Comparison of ENCODE assay signal across 22 cellular contexts in genomic region chr14:52117433-52117832, GRCh38. TPM values are rescaled to one million over a fixed set of nuclear protein-coding genes. Genes with fewer than 3 reads are reported as not detected.
DNase-seq lines count a peak whose midpoint lies in the region; ATAC-seq and TF ChIP-seq lines count a peak whose summit lies in the region.
"Had no signal": no experiment of that assay in that cellular context is flagged by ENCODE, and none has a peak within 500 bp of the region (broad histone marks: within the 10 kb centered on the region; RNA-seq: fewer than 3 reads in every experiment).

No MANE protein-coding gene starts in this region.

- no peak overlapping the region for H2AFZ ChIP-seq in GM23338

- no peaks in the 10 kb centered on the region for H3K27me3 Mint-ChIP-seq in activated T-cell treated with anti-CD3 and anti-CD28 coated beads, Interleukin-2, amount 50 U/mL, for 24 hours
- peaks cover 6% of the 10 kb centered on the region for H3K27me3 Mint-ChIP-seq in GM23338 (ENCODE audit: insufficient read depth, low read depth, poor library complexity)

- H3K4me3 Mint-ChIP-seq in activated T-cell treated with anti-CD3 and anti-CD28 coated beads, Interleukin-2, amount 50 U/mL, for 24 hours = no peak overlapping the region
- no peak overlapping the region for H3K4me3 Mint-ChIP-seq in GM23338
- H3K4me3 Mint-ChIP-seq: HFFc6; immature natural killer cell; stimulated activated memory B cell treated with anti-CD40 and anti-IgM and Interleukin-4, amounts not matched to agents 10 μg/mL and 1 μg/mL and 100 μg/mL, for 72 hours; WTC11 had no signal

- H3K27ac ChIP-seq in rectal smooth muscle tissue (ENCODE audit: low read depth, low read length) (peak overlapping the region; percentile 32), GM23338 (ENCODE audit: low read depth) (no peak overlapping the region)
- H3K27ac ChIP-seq: lower lobe of right lung, thoracic aorta had no signal

- peak; percentile 11 for DNase-seq in AG09309 (ENCODE audit: low read depth)
- DNase-seq in GM04503 (ENCODE audit: low read depth) = peak; percentile 57
- peak; percentile 72 for DNase-seq in fibroblast of villous mesenchyme (ENCODE audit: low read depth)
- no peak for DNase-seq in ecto neural progenitor cell (ENCODE audit: low spot score)
- DNase-seq in iPS-NIHi7 (ENCODE audit: extremely low spot score) = no peak
- no peak for DNase-seq in activated T-cell treated with anti-CD3 and anti-CD28 coated beads, Interleukin-2, amount 50 U/mL, for 24 hours
- no peak for DNase-seq in GM23338 (ENCODE audit: low spot score)
- DNase-seq: activated CD4-positive, alpha-beta T cell treated with anti-CD3 and anti-CD28 coated beads, Interleukin-2, amount 50 U/mL, for 48 hours; activated naive CD4-positive, alpha-beta T cell; BE2C; central memory CD4-positive, alpha-beta T cell; effector CD4-positive, alpha-beta T cell; HFFc6; immature natural killer cell; lower lobe of right lung; NCI-H510A treated with DMSO at 0.1 percent for 48 hours; occipital lobe had no signal

- H3K36me3 Mint-ChIP-seq in activated T-cell treated with anti-CD3 and anti-CD28 coated beads, Interleukin-2, amount 50 U/mL, for 24 hours (ENCODE audit: low read depth) = no peaks in the 10 kb centered on the region
- H3K36me3 Mint-ChIP-seq in GM23338 (ENCODE audit: low read depth) = no peaks in the 10 kb centered on the region
- H3K36me3 Mint-ChIP-seq: stimulated activated memory B cell treated with anti-CD40 and anti-IgM and Interleukin-4, amounts not matched to agents 10 μg/mL and 1 μg/mL and 100 μg/mL, for 72 hours; WTC11 had no signal

- H3K4me1 Mint-ChIP-seq in activated T-cell treated with anti-CD3 and anti-CD28 coated beads, Interleukin-2, amount 50 U/mL, for 24 hours (ENCODE audit: low read depth) = no peaks in the 10 kb centered on the region
- H3K4me1 Mint-ChIP-seq in GM23338 = 0 out of 3 replicates have a peak, but pooled peaks cover 3% of the 10 kb centered on the region
- H3K4me1 Mint-ChIP-seq: stimulated activated memory B cell treated with anti-CD40 and anti-IgM and Interleukin-4, amounts not matched to agents 10 μg/mL and 1 μg/mL and 100 μg/mL, for 72 hours had no signal

- H3K4me1 ChIP-seq in rectal smooth muscle tissue (ENCODE audit: control insufficient read depth, insufficient read depth, low read length) (no peaks in the 10 kb centered on the region), GM23338 (ENCODE audit: insufficient read depth) (no peaks in the 10 kb centered on the region)
- H3K4me1 ChIP-seq: BE2C, lower lobe of right lung had no signal

- H3K4me3 ChIP-seq in AG09309 (ENCODE audit: control insufficient read depth, low read depth, low read length) (no peak overlapping the region), fibroblast of villous mesenchyme (ENCODE audit: low read depth, low read length) (no peak overlapping the region), rectal smooth muscle tissue (ENCODE audit: low read length) (no peak overlapping the region), GM23338 (no peak overlapping the region)
- H3K4me3 ChIP-seq: lower lobe of right lung, thoracic aorta had no signal

- H3K36me3 ChIP-seq in rectal smooth muscle tissue (ENCODE audit: control insufficient read depth, insufficient read depth, low read length) = no peaks in the 10 kb centered on the region
- no peaks in the 10 kb centered on the region for H3K36me3 ChIP-seq in GM23338 (ENCODE audit: insufficient read depth)
- H3K36me3 ChIP-seq: BE2C, lower lobe of right lung, thoracic aorta had no signal

- no peak for TF ChIP-seq CTCF in AG09309 (IDR thresholded peaks at IDR 0.05; ENCODE audit: control insufficient read depth, insufficient read depth, low read depth, low read length, missing control alignments)
- TF ChIP-seq CTCF in fibroblast of villous mesenchyme (IDR thresholded peaks at IDR 0.05; ENCODE audit: insufficient read depth, low read depth, low read length) = no peak
- TF ChIP-seq CTCF in GM23338 (conservative IDR thresholded peaks at IDR 0.05; ENCODE audit: low read depth in 2 of 2) = no peak

- peaks cover 11% of the 10 kb centered on the region; the same call in 1 of the 2 replicates for H3K9me2 ChIP-seq in GM23338 (ENCODE audit: insufficient read depth)

- no peak overlapping the region for H3K27ac Mint-ChIP-seq in activated T-cell treated with anti-CD3 and anti-CD28 coated beads, Interleukin-2, amount 50 U/mL, for 24 hours
- H3K27ac Mint-ChIP-seq in GM23338 = no peak overlapping the region
- H3K27ac Mint-ChIP-seq: HFFc6; immature natural killer cell; stimulated activated memory B cell treated with anti-CD40 and anti-IgM and Interleukin-4, amounts not matched to agents 10 μg/mL and 1 μg/mL and 100 μg/mL, for 72 hours; WTC11 had no signal

- H4K20me1 ChIP-seq in GM23338 (replicated peaks; ENCODE audit: insufficient read depth) = no peaks in the 10 kb centered on the region

- no peaks in the 10 kb centered on the region for H3K9me3 Mint-ChIP-seq in activated T-cell treated with anti-CD3 and anti-CD28 coated beads, Interleukin-2, amount 50 U/mL, for 24 hours
- peaks cover 4% of the 10 kb centered on the region; the same call in 2 of the 3 replicates for H3K9me3 Mint-ChIP-seq in GM23338
- H3K9me3 Mint-ChIP-seq: HFFc6; stimulated activated memory B cell treated with anti-CD40 and anti-IgM and Interleukin-4, amounts not matched to agents 10 μg/mL and 1 μg/mL and 100 μg/mL, for 72 hours had no signal

- no peak overlapping the region for H3K4me2 ChIP-seq in GM23338

- ATAC-seq in GM23338 = no peak
- ATAC-seq: lower lobe of right lung; right cardiac atrium; stimulated activated memory B cell treated with anti-CD40 and anti-IgM and Interleukin-4, amounts not matched to agents 10 μg/mL and 1 μg/mL and 100 μg/mL, for 72 hours; WTC11 had no signal

- H3K79me2 ChIP-seq in GM23338 (replicated peaks; ENCODE audit: insufficient read depth) = no peaks in the 10 kb centered on the region

- no peaks in the 10 kb centered on the region for H3F3A ChIP-seq in GM23338 (replicated peaks; ENCODE audit: low read depth)

- H3K27me3 ChIP-seq in rectal smooth muscle tissue (ENCODE audit: control insufficient read depth, insufficient read depth, low read length) (no peaks in the 10 kb centered on the region), GM23338 (ENCODE audit: insufficient read depth) (no peaks in the 10 kb centered on the region)
- H3K27me3 ChIP-seq: BE2C had no signal

- H3K9ac ChIP-seq in rectal smooth muscle tissue (ENCODE audit: low read length) = no peak overlapping the region

TF ChIP-seq in GM23338, 12 proteins besides CTCF, POLR2A, EP300 and RAD21 (continues in another document):
- TF ChIP-seq, protein P1, sequence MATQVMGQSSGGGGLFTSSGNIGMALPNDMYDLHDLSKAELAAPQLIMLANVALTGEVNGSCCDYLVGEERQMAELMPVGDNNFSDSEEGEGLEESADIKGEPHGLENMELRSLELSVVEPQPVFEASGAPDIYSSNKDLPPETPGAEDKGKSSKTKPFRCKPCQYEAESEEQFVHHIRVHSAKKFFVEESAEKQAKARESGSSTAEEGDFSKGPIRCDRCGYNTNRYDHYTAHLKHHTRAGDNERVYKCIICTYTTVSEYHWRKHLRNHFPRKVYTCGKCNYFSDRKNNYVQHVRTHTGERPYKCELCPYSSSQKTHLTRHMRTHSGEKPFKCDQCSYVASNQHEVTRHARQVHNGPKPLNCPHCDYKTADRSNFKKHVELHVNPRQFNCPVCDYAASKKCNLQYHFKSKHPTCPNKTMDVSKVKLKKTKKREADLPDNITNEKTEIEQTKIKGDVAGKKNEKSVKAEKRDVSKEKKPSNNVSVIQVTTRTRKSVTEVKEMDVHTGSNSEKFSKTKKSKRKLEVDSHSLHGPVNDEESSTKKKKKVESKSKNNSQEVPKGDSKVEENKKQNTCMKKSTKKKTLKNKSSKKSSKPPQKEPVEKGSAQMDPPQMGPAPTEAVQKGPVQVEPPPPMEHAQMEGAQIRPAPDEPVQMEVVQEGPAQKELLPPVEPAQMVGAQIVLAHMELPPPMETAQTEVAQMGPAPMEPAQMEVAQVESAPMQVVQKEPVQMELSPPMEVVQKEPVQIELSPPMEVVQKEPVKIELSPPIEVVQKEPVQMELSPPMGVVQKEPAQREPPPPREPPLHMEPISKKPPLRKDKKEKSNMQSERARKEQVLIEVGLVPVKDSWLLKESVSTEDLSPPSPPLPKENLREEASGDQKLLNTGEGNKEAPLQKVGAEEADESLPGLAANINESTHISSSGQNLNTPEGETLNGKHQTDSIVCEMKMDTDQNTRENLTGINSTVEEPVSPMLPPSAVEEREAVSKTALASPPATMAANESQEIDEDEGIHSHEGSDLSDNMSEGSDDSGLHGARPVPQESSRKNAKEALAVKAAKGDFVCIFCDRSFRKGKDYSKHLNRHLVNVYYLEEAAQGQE (IDR thresholded peaks at IDR 0.05; ENCODE audit: unreplicated experiment) = no peak
- TF ChIP-seq EZH2 (IDR thresholded peaks at IDR 0.05; ENCODE audit: low read depth, unreplicated experiment) (no peak), ZNF114 (CRISPR knock-in tag; IDR thresholded peaks at IDR 0.05) (no peak), JUNB (IDR thresholded peaks at IDR 0.05; ENCODE audit: unreplicated experiment) (no peak), ZNF331 (CRISPR knock-in tag; IDR thresholded peaks at IDR 0.05; ENCODE audit: low read depth) (no peak), CREB1 (CRISPR knock-in tag; IDR thresholded peaks at IDR 0.05; ENCODE audit: low read depth) (no peak)

RNA-seq across cellular contexts. Expression of gene NID2, which starts 48.6 kb away (rescaled TPM):
- total RNA-seq in fibroblast of villous mesenchyme = 146 and 259 TPM in 2 replicates
- total RNA-seq in GM23338 (2014; rRNA removed; shearing (Covaris generic)) = 7.1 and 10.4 TPM in 2 replicates
- 2.7 and 4.3 TPM in 2 replicates for polyA plus RNA-seq in GM23338 (2016; fragmentation: Nextera tagmentation; extraction: Ambion mirVana)

Comparison
In these comparisons a context has a peak if more than half of its experiments do, and no peak if none do; other contexts are left out.
1. DNase-seq: peak in AG09309 (single experiment), GM04503 (single experiment) and fibroblast of villous mesenchyme (single experiment); none in ecto neural progenitor cell (single experiment), iPS-NIHi7 (single experiment), activated T-cell treated with anti-CD3 and anti-CD28 coated beads, Interleukin-2, amount 50 U/mL, for 24 hours (single experiment) and GM23338 (single experiment).
2. RNA of gene NID2, which starts 48.6 kb away (total RNA-seq): 146 to 259 TPM in fibroblast of villous mesenchyme; 7.1 to 10.4 TPM in GM23338; every median in the first group is over 10 times any median in the second.